ENCODE assay signal across 17 cellular contexts in genomic region chr1:80779278-80779677, GRCh38.
DNase-seq lines count a peak whose midpoint lies in the region; ATAC-seq and TF ChIP-seq lines count a peak whose summit lies in the region.
"Had no signal": no experiment of that assay in that cellular context is flagged by ENCODE, and none has a peak within 500 bp of the region (broad histone marks: within the 10 kb centered on the region; RNA-seq: fewer than 3 reads in every experiment).

No MANE protein-coding gene starts in this region.

- H3K4me2 ChIP-seq in GM23338 (no peak overlapping the region), neuronal stem cell (ENCODE audit: insufficient read depth, low read length, poor library complexity, severe bottlenecking) (no peak overlapping the region)

- DNase-seq in GM23338 (ENCODE audit: low spot score) (peak; percentile 29), WERI-Rb-1 (peak; percentile 12), epithelial cell of proximal tubule (ENCODE audit: low read depth) (no peak), neuronal stem cell (ENCODE audit: low spot score) (no peak), dorsolateral prefrontal cortex (no peak)
- no peak for DNase-seq in naive thymus-derived CD8-positive, alpha-beta T cell
- DNase-seq: DMS79 treated with DMSO at 0.1 percent for 48 hours, HFFc6, NCI-H1417 treated with DMSO at 0.1 percent for 48 hours, NCI-H187 treated with DMSO at 0.1 percent for 48 hours, NCI-H526, PC-3, RPMI8226, SHP77 treated with DMSO at 0.1 percent for 48 hours had no signal

- POLR2A ChIA-PET in naive thymus-derived CD8-positive, alpha-beta T cell (lab: Charles Lee), result no interaction called here

- H3F3A ChIP-seq in GM23338 (replicated peaks; ENCODE audit: low read depth), result no peaks in the 10 kb centered on the region

- H2AFZ ChIP-seq in GM23338, result peak overlapping the region; percentile 38; the same call in 1 of the 2 replicates
- peak overlapping the region; percentile 42 for H2AFZ ChIP-seq in neuronal stem cell (ENCODE audit: low read length)

- peaks cover 7% of the 10 kb centered on the region for H3K4me1 Mint-ChIP-seq in GM23338
- no peaks in the 10 kb centered on the region for H3K4me1 Mint-ChIP-seq in naive thymus-derived CD8-positive, alpha-beta T cell

- H2BK12ac ChIP-seq in neuronal stem cell (ENCODE audit: low read length), result no peak overlapping the region

- H3K27ac Mint-ChIP-seq in GM23338, result no peak overlapping the region; the same call in 1 of the 2 replicates
- no peak overlapping the region for H3K27ac Mint-ChIP-seq in naive thymus-derived CD8-positive, alpha-beta T cell
- H3K27ac Mint-ChIP-seq: HFFc6 had no signal

- H4K8ac ChIP-seq in neuronal stem cell (ENCODE audit: low read depth, low read length), result no peak overlapping the region

- H3K9me3 ChIP-seq in WERI-Rb-1 (ENCODE audit: severe bottlenecking) (no peaks in the 10 kb centered on the region), neuronal stem cell (replicated peaks in 1 of 2; ENCODE audit: control insufficient read depth in 2 of 2, insufficient read depth in 1 of 2, low read depth in 1 of 2, low read length in 2 of 2) (peaks cover 0 to 8% of the 10 kb centered on the region in 2 donors)

- H3K36me3 Mint-ChIP-seq in GM23338 (ENCODE audit: low read depth), result no peaks in the 10 kb centered on the region
- no peaks in the 10 kb centered on the region for H3K36me3 Mint-ChIP-seq in naive thymus-derived CD8-positive, alpha-beta T cell

- H3K9me2 ChIP-seq in GM23338 (ENCODE audit: insufficient read depth), result peaks cover 13% of the 10 kb centered on the region; the same call in 1 of the 2 replicates

- H3K18ac ChIP-seq in neuronal stem cell (ENCODE audit: low read length), result no peak overlapping the region

- intact Hi-C loops in dorsolateral prefrontal cortex (cut with DNase I), result no loop called here

- H3K9me3 Mint-ChIP-seq in GM23338, result no peaks in the 10 kb centered on the region; the same call in none of the 3 replicates
- H3K9me3 Mint-ChIP-seq in naive thymus-derived CD8-positive, alpha-beta T cell, result peaks cover 0 to 19% (median 7%) of the 10 kb centered on the region in 9 donors

- no peak overlapping the region for H2BK120ac ChIP-seq in neuronal stem cell (ENCODE audit: low read depth, low read length)

- no peak overlapping the region for H3K27ac ChIP-seq in GM23338 (ENCODE audit: low read depth)
- H3K27ac ChIP-seq in WERI-Rb-1, result no peak overlapping the region
- no peak overlapping the region for H3K27ac ChIP-seq in neuronal stem cell (replicated peaks; ENCODE audit: low read length)
- H3K27ac ChIP-seq in dorsolateral prefrontal cortex, result no peak overlapping the region
- H3K27ac ChIP-seq: C4-2B had no signal

- no peak overlapping the region for H3K4me3 Mint-ChIP-seq in GM23338
- H3K4me3 Mint-ChIP-seq in naive thymus-derived CD8-positive, alpha-beta T cell, result no peak overlapping the region
- H3K4me3 Mint-ChIP-seq: HFFc6 had no signal

- peak overlapping the region; percentile 38 for H3K14ac ChIP-seq in neuronal stem cell (ENCODE audit: low read length)

- H3K27me3 Mint-ChIP-seq in GM23338 (ENCODE audit: insufficient read depth, low read depth, poor library complexity), result no peaks in the 10 kb centered on the region
- no peaks in the 10 kb centered on the region for H3K27me3 Mint-ChIP-seq in naive thymus-derived CD8-positive, alpha-beta T cell

- H2AK5ac ChIP-seq in neuronal stem cell (ENCODE audit: low read depth, low read length), result no peak overlapping the region

- no peaks in the 10 kb centered on the region for H3K4me1 ChIP-seq in GM23338 (ENCODE audit: insufficient read depth)
- H3K4me1 ChIP-seq in neuronal stem cell (ENCODE audit: control insufficient read depth in 2 of 2, insufficient read depth in 1 of 2, low read depth in 1 of 2, low read length in 2 of 2), result no peaks in the 10 kb centered on the region

- H3K23ac ChIP-seq in neuronal stem cell (ENCODE audit: low read depth, low read length, poor library complexity), result no peak overlapping the region

- no peak overlapping the region for H3K4me3 ChIP-seq in GM23338
- H3K4me3 ChIP-seq in WERI-Rb-1 (ENCODE audit: low read depth, low read length), result no peak overlapping the region
- H3K4me3 ChIP-seq in epithelial cell of proximal tubule (ENCODE audit: low read depth, low read length), result no peak overlapping the region
- H3K4me3 ChIP-seq in neuronal stem cell (ENCODE audit: low read length in 2 of 2), result no peak overlapping the region
- H3K4me3 ChIP-seq in dorsolateral prefrontal cortex, result no peak overlapping the region

- H2BK5ac ChIP-seq in neuronal stem cell (ENCODE audit: low read length), result no peak overlapping the region

- no CpG with 5 or more reads among the region's 2 CpGs for WGBS in neuronal stem cell (ENCODE audit: extremely low coverage in 2 of 2, insufficient read length in 2 of 2, insufficient replicate concordance in 1 of 2), 2 donors

- no peak overlapping the region for H2BK15ac ChIP-seq in neuronal stem cell (ENCODE audit: low read length)

- H3K79me2 ChIP-seq in GM23338 (replicated peaks; ENCODE audit: insufficient read depth), result no peaks in the 10 kb centered on the region

- no peak for ATAC-seq in GM23338
- no peak for ATAC-seq in GM21529 (IDR thresholded peaks at IDR 0.05; ENCODE audit: unreplicated experiment)
- no peak for ATAC-seq in naive thymus-derived CD8-positive, alpha-beta T cell
- ATAC-seq: PC-3, SK-N-SH treated with all-trans-retinoic acid at 6 μM for 48 hours had no signal

- no peaks in the 10 kb centered on the region for H4K20me1 ChIP-seq in GM23338 (replicated peaks; ENCODE audit: insufficient read depth)

- no peaks in the 10 kb centered on the region for H3K36me3 ChIP-seq in GM23338 (ENCODE audit: insufficient read depth)
- no peaks in the 10 kb centered on the region for H3K36me3 ChIP-seq in WERI-Rb-1
- H3K36me3 ChIP-seq in neuronal stem cell (replicated peaks in 1 of 2; ENCODE audit: control insufficient read depth in 2 of 2, insufficient read depth in 2 of 2, low read length in 2 of 2), result no peaks in the 10 kb centered on the region

- no peak overlapping the region for H3K4ac ChIP-seq in neuronal stem cell (ENCODE audit: low read length)

- no peak overlapping the region for H3K9ac ChIP-seq in neuronal stem cell (ENCODE audit: low read depth, low read length, poor library complexity)

- TF ChIP-seq CTCF in GM23338 (conservative IDR thresholded peaks at IDR 0.05; ENCODE audit: low read depth in 2 of 2) (peak in 1 of 2 experiments; percentile 49; a peak in 2 of 4 replicates), WERI-Rb-1 (IDR thresholded peaks at IDR 0.05; ENCODE audit: low read depth, low read length) (0 out of 2 replicates have a peak, but pooled peaks have one; percentile 10), epithelial cell of proximal tubule (conservative IDR thresholded peaks at IDR 0.05; ENCODE audit: low read depth, low read length) (peak; percentile 4), dorsolateral prefrontal cortex (IDR thresholded peaks at IDR 0.05 in 54 of 56, conservative IDR thresholded peaks at IDR 0.05 in 2 of 56; ENCODE audit: low read depth in 1 of 56, partially characterized antibody in 56 of 56) (no peak)

- H3K79me1 ChIP-seq in neuronal stem cell (ENCODE audit: low read depth, low read length), result no peaks in the 10 kb centered on the region

- no peak overlapping the region for H4K91ac ChIP-seq in neuronal stem cell (ENCODE audit: low read depth, low read length, poor library complexity)

- H3K27me3 ChIP-seq in GM23338 (ENCODE audit: insufficient read depth) (no peaks in the 10 kb centered on the region), WERI-Rb-1 (ENCODE audit: insufficient read depth, low read depth, severe bottlenecking) (no peaks in the 10 kb centered on the region), neuronal stem cell (ENCODE audit: control insufficient read depth in 3 of 3, insufficient read depth in 3 of 3, low read depth in 1 of 3, low read length in 3 of 3) (no peaks in the 10 kb centered on the region), dorsolateral prefrontal cortex (no peaks in the 10 kb centered on the region)

TF ChIP-seq in GM23338, 12 proteins besides CTCF, POLR2A, EP300 and RAD21 (continues in another document):
- no peak for TF ChIP-seq CREB1 (CRISPR knock-in tag; IDR thresholded peaks at IDR 0.05; ENCODE audit: low read depth)
- TF ChIP-seq JUNB (IDR thresholded peaks at IDR 0.05; ENCODE audit: unreplicated experiment), result no peak
- TF ChIP-seq ZNF331 (CRISPR knock-in tag; IDR thresholded peaks at IDR 0.05; ENCODE audit: low read depth), result no peak

Comparison
In these comparisons a context has a peak if more than half of its experiments do, and no peak if none do; other contexts are left out.
1. DNase-seq: peak in GM23338 (single experiment) and WERI-Rb-1 (single experiment); none in epithelial cell of proximal tubule (single experiment), neuronal stem cell (single experiment), dorsolateral prefrontal cortex (0 of 10) and naive thymus-derived CD8-positive, alpha-beta T cell (0 of 10).
2. CTCF ChIP-seq: peak in WERI-Rb-1 (single experiment) and epithelial cell of proximal tubule (single experiment); none in dorsolateral prefrontal cortex (0 of 56).